ENCODE assay signal across 8 cellular contexts in genomic region chr3:33441322-33441976, GRCh38. TPM values are rescaled to one million over a fixed set of nuclear protein-coding genes. Genes with fewer than 3 reads are reported as not detected.
A peak's percentile ranks its signal among the peaks of the same experiment; 100 is the strongest.
DNase-seq lines count a peak whose midpoint lies in the region; ATAC-seq and TF ChIP-seq lines count a peak whose summit lies in the region.

No MANE protein-coding gene starts in this region.

- peak overlapping the region; percentile 96 for H3K27ac ChIP-seq in hepatocyte
- peak overlapping the region; percentile 75 to 100 (median 95) for H3K27ac ChIP-seq in skin epidermis

- peaks cover 33% of the 10 kb centered on the region for H3K79me2 ChIP-seq in hepatocyte

- peaks cover 22% of the 10 kb centered on the region for H4K20me1 ChIP-seq in hepatocyte (ENCODE audit: insufficient read depth, poor library complexity, severe bottlenecking)

- H3K4me1 Mint-ChIP-seq in activated naive CD8-positive, alpha-beta T cell (ENCODE audit: low read depth) = peaks cover 44% of the 10 kb centered on the region

- H3K27ac Mint-ChIP-seq in activated naive CD8-positive, alpha-beta T cell = peak overlapping the region; percentile 100

- no peaks in the 10 kb centered on the region for H3K27me3 Mint-ChIP-seq in activated naive CD8-positive, alpha-beta T cell

- H3K9me2 ChIP-seq in hepatocyte (replicated peaks; ENCODE audit: insufficient read depth) = no peaks in the 10 kb centered on the region

- H2AFZ ChIP-seq in hepatocyte = peak overlapping the region; percentile 62

- peak overlapping the region; percentile 100 for H3K4me3 Mint-ChIP-seq in activated naive CD8-positive, alpha-beta T cell

- ATAC-seq in HG02763 (IDR thresholded peaks at IDR 0.05; ENCODE audit: unreplicated experiment) (no peak), HG03460 (IDR thresholded peaks at IDR 0.05; ENCODE audit: unreplicated experiment) (no peak), GM21367 (IDR thresholded peaks at IDR 0.05; ENCODE audit: unreplicated experiment) (no peak)

- H3K27me3 ChIP-seq in hepatocyte = no peaks in the 10 kb centered on the region

- WGBS in hepatocyte (ENCODE audit: low lambda C conversion rate, missing lambda C conversion rate) = 42% methylated on average over 21 of the region's 21 CpGs

- H3K36me3 ChIP-seq in hepatocyte (replicated peaks; ENCODE audit: insufficient read depth, low read depth) = no peaks in the 10 kb centered on the region

- DNase-seq in HFF-Myc (ENCODE audit: extremely low read depth, low read depth) (no peak), hepatocyte (ENCODE audit: low spot score) (peak; percentile 9), Kasumi-1 (lab: John Stamatoyannopoulos, UW) (no peak)

- peaks cover 6% of the 10 kb centered on the region for H3K4me1 ChIP-seq in hepatocyte (ENCODE audit: insufficient read depth)

- H3K4me2 ChIP-seq in hepatocyte = peak overlapping the region; percentile 85

- H3K9me3 ChIP-seq in hepatocyte (ENCODE audit: low read depth) = no peaks in the 10 kb centered on the region

- TF ChIP-seq CTCF in HFF-Myc (IDR thresholded peaks at IDR 0.05; ENCODE audit: low read depth, low read length, missing control alignments) (no peak), hepatocyte (IDR thresholded peaks at IDR 0.05; ENCODE audit: poor library complexity) (no peak)

- H3K9me3 Mint-ChIP-seq in activated naive CD8-positive, alpha-beta T cell (ENCODE audit: low read depth) = no peaks in the 10 kb centered on the region

- peak overlapping the region; percentile 75 for H3K4me3 ChIP-seq in HFF-Myc (replicated peaks; ENCODE audit: low read depth, low read length)
- H3K4me3 ChIP-seq in hepatocyte = peak overlapping the region; percentile 57
- H3K4me3 ChIP-seq in skin epidermis = peak overlapping the region; percentile 52 to 96 (median 84)

- peaks cover 2% of the 10 kb centered on the region for H3K36me3 Mint-ChIP-seq in activated naive CD8-positive, alpha-beta T cell

RNA-seq across cellular contexts. Expression of gene UBP1, which starts 1.2 kb away (rescaled TPM):
- 47.8 and 50.3 TPM in 2 replicates for total RNA-seq in hepatocyte
- polyA plus RNA-seq in hepatocyte = 32.7 and 33.5 TPM in 2 replicates
